8 cellular contexts compared by ENCODE assay signal in genomic region chr4:13546855-13547562, GRCh38. TPM values are rescaled to one million over a fixed set of nuclear protein-coding genes. Genes with fewer than 3 reads are reported as not detected.
A peak's percentile ranks its signal among the peaks of the same experiment; 100 is the strongest.
DNase-seq lines count a peak whose midpoint lies in the region; ATAC-seq and TF ChIP-seq lines count a peak whose summit lies in the region.

No MANE protein-coding gene starts in this region.

- H3K36me3 ChIP-seq in OCI-LY7 (ENCODE audit: insufficient read depth, low read length) (no peaks in the 10 kb centered on the region), sigmoid colon (no peaks in the 10 kb centered on the region)

- H3K27ac ChIP-seq in OCI-LY7 (ENCODE audit: low read depth, low read length, poor library complexity, severe bottlenecking) (no peak overlapping the region), foreskin keratinocyte (no peak overlapping the region), sigmoid colon (peak overlapping the region; percentile 39 to 96 (median 94))

- no peaks in the 10 kb centered on the region for H4K20me1 ChIP-seq in OCI-LY7 (ENCODE audit: insufficient read depth, low read length)

- no peak for TF ChIP-seq EP300 in sigmoid colon (IDR thresholded peaks at IDR 0.05)

- H3K79me2 ChIP-seq in OCI-LY7 (ENCODE audit: insufficient read depth, low read depth, low read length) = no peaks in the 10 kb centered on the region

- no TSS peak for BruUV-seq in OCI-LY7 (replicated peaks; lab: Mats Ljungman, UMichigan)

- no peak for TF ChIP-seq POLR2A in sigmoid colon (IDR thresholded peaks at IDR 0.05)

- H3K27me3 ChIP-seq in foreskin keratinocyte (peaks cover 77% of the 10 kb centered on the region), sigmoid colon (peaks cover 3 to 62% (median 16%) of the 10 kb centered on the region in 3 donors)

- peak overlapping the region; percentile 68 for H3K4me3 ChIP-seq in OCI-LY7 (ENCODE audit: low read depth, low read length, poor library complexity, severe bottlenecking)
- H3K4me3 ChIP-seq in sigmoid colon = peak overlapping the region; percentile 48 to 71 (median 61)

- POLR2A ChIA-PET in OCI-LY7 (lab: Charles Lee) = no interaction called here

- DNase-seq in NCI-H2196 (lab: John Stamatoyannopoulos, UW; ENCODE audit: unreplicated experiment) (peak; percentile 21), NCI-H2196 treated with DMSO at 0.1 percent for 48 hours (lab: John Stamatoyannopoulos, UW; ENCODE audit: unreplicated experiment) (no peak), OCI-LY7 (ENCODE audit: low spot score) (peak; percentile 12), foreskin keratinocyte (peak in 1 of 2 donors; percentile 32), sigmoid colon (peak; percentile 82), NCI-H226 (no peak), AG08395 (ENCODE audit: low spot score) (no peak)

- intact Hi-C loops in OCI-LY7 (cut with micrococcal nuclease; ENCODE audit: unreplicated experiment) (loop anchor here (2.0 to 10.0 kb wide), 3 partner anchors 62 to 442 kb away; partner anchors contain the start of gene RAB28), sigmoid colon (cut with DNase I) (loop anchor here (10.0 kb wide), 1 partner anchor 472 kb away; no protein-coding TSS in a partner anchor)

- H3K9me2 ChIP-seq in OCI-LY7 (ENCODE audit: insufficient read depth, low read length) = no peaks in the 10 kb centered on the region

- peaks cover 16% of the 10 kb centered on the region for H3K4me1 ChIP-seq in OCI-LY7 (ENCODE audit: insufficient read depth, low read length, poor library complexity, severe bottlenecking)
- peaks cover 5% of the 10 kb centered on the region for H3K4me1 ChIP-seq in foreskin keratinocyte
- peaks cover 0 to 70% (median 48%) of the 10 kb centered on the region in 4 donors for H3K4me1 ChIP-seq in sigmoid colon

- no peak for TF ChIP-seq CTCF in OCI-LY7 (conservative IDR thresholded peaks at IDR 0.05; ENCODE audit: low read length)
- TF ChIP-seq CTCF in foreskin keratinocyte (conservative IDR thresholded peaks at IDR 0.05) = no peak
- TF ChIP-seq CTCF in sigmoid colon (IDR thresholded peaks at IDR 0.05) = no peak

- CTCF ChIA-PET in OCI-LY7 (lab: Charles Lee; ENCODE audit: unreplicated experiment) = no interaction called here

- WGBS in sigmoid colon, 2 donors = 4 to 9% methylated on average over 62 of the region's 62 CpGs

- peak overlapping the region; percentile 55 for H3K4me2 ChIP-seq in OCI-LY7 (ENCODE audit: low read length)

- H2AFZ ChIP-seq in OCI-LY7 (ENCODE audit: low read length) = peak overlapping the region; percentile 55

- no peaks in the 10 kb centered on the region for H3K9me3 ChIP-seq in OCI-LY7 (ENCODE audit: low read length)
- H3K9me3 ChIP-seq in sigmoid colon = no peaks in the 10 kb centered on the region

- ATAC-seq in foreskin keratinocyte (peak; percentile 1), GM21423 (IDR thresholded peaks at IDR 0.05; ENCODE audit: unreplicated experiment) (no peak)

RNA-seq across cellular contexts. Expression of gene NKX3-2, which starts 2.7 kb away (rescaled TPM):
- total RNA-seq in OCI-LY7 (2014; rRNA removed; shearing (Covaris generic)) = 0.51 and 0.57 TPM in 2 replicates
- total RNA-seq in OCI-LY7 (2022) = 0.63 and 0.79 TPM in 2 replicates
- 0.04 and 0.10 TPM in 2 replicates for total RNA-seq in foreskin keratinocyte
- 0.08 and 0.12 TPM in 2 replicates for polyA plus RNA-seq in foreskin keratinocyte
- total RNA-seq in sigmoid colon = 10 to 100 TPM; 20.3 to 28.2 (median 21.0) TPM
- polyA plus RNA-seq in sigmoid colon = 1 to 10 TPM in 1 of 3 donors, under 1 TPM in 1, not detected in 1; 0.60 to 1.9 TPM

Comparison
In these comparisons a context has a peak if more than half of its experiments do, and no peak if none do; other contexts are left out.
1. DNase-seq: peak in NCI-H2196 (single experiment), OCI-LY7 (single experiment) and sigmoid colon (single experiment); none in NCI-H2196 treated with DMSO at 0.1 percent for 48 hours (single experiment), NCI-H226 (single experiment) and AG08395 (single experiment).
2. H3K27ac ChIP-seq: peak in sigmoid colon (4 of 4); none in OCI-LY7 (single experiment) and foreskin keratinocyte (single experiment).
3. RNA of gene NKX3-2, which starts 2.7 kb away (total RNA-seq): 20.3 to 28.2 TPM in sigmoid colon; 0.51 to 0.79 TPM in OCI-LY7 and 0.04 to 0.10 TPM in foreskin keratinocyte; every median in the first group is over 10 times any median in the second.